In the genomic region with DNA sequence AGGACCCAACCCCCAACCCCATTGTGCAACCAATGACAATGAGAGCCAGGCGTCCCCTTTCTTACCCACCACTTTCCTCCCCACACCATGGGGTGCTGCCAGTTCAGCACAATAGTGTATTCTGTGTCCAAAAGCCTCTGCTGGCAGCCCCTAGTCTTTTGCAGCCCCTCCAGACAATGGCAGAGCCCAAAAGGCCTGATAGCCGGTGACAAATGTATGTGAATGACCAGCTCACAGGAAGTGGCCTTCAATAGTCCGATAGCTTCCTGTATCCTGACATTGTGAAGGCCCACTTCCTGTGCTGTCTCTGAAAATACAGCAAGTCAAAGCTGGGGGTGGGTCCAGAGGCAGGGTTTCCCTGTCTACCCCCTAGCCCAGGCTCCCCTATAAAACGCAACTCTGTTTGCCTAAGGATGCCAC, we compare ENCODE assay signal across 19 cellular contexts. TPM values are rescaled to one million over a fixed set of nuclear protein-coding genes. Genes with fewer than 3 reads are reported as not detected.
DNase-seq lines count a peak whose midpoint lies in the region; ATAC-seq and TF ChIP-seq lines count a peak whose summit lies in the region.
"Had no signal": no experiment of that assay in that cellular context is flagged by ENCODE, and none has a peak within 500 bp of the region (broad histone marks: within the 10 kb centered on the region; RNA-seq: fewer than 3 reads in every experiment).

No MANE protein-coding gene starts in this region.

- H3K4me1 ChIP-seq in lung (ENCODE audit: control insufficient read depth in 2 of 2, insufficient read depth in 2 of 2, low read length in 2 of 2) (peaks cover 3 to 25% of the 10 kb centered on the region in 2 donors), thyroid gland (peaks cover 0 to 40% of the 10 kb centered on the region in 2 donors)

- H3K27ac Mint-ChIP-seq in activated naive CD8-positive, alpha-beta T cell treated with anti-CD3 and anti-CD28 coated beads, Interleukin-2, amount 10 ng/mL, durations not matched to agents 7 days and 5 days = peak overlapping the region; percentile 55
- no peak overlapping the region for H3K27ac Mint-ChIP-seq in activated naive CD8-positive, alpha-beta T cell treated with anti-CD3 and anti-CD28 coated beads for 36 hours
- H3K27ac Mint-ChIP-seq: activated CD4-positive, alpha-beta memory T cell treated with anti-CD3 and anti-CD28 coated beads, Interleukin-2, amount 10 ng/mL, durations not matched to agents 7 days and 5 days had no signal

- no peaks in the 10 kb centered on the region for H3K27me3 Mint-ChIP-seq in activated naive CD8-positive, alpha-beta T cell treated with anti-CD3 and anti-CD28 coated beads, Interleukin-2, amount 10 ng/mL, durations not matched to agents 7 days and 5 days
- H3K27me3 Mint-ChIP-seq in activated naive CD8-positive, alpha-beta T cell treated with anti-CD3 and anti-CD28 coated beads for 36 hours = no peaks in the 10 kb centered on the region
- H3K27me3 Mint-ChIP-seq: activated CD4-positive, alpha-beta memory T cell treated with anti-CD3 and anti-CD28 coated beads, Interleukin-2, amount 10 ng/mL, durations not matched to agents 7 days and 5 days had no signal

- H3K27ac ChIP-seq in lung (ENCODE audit: low read depth in 1 of 2, low read length in 1 of 2) = peak overlapping the region; percentile 55 to 73
- peak overlapping the region; percentile 20 to 38 (median 20) for H3K27ac ChIP-seq in thyroid gland
- H3K27ac ChIP-seq: C4-2B, tibial artery had no signal

- POLR2A ChIA-PET in activated naive CD8-positive, alpha-beta T cell treated with anti-CD3 and anti-CD28 coated beads, Interleukin-2, amount 10 ng/mL, durations not matched to agents 7 days and 5 days (lab: Charles Lee) = no interaction called here

- H3K36me3 Mint-ChIP-seq in activated naive CD8-positive, alpha-beta T cell treated with anti-CD3 and anti-CD28 coated beads, Interleukin-2, amount 10 ng/mL, durations not matched to agents 7 days and 5 days = peaks cover 6% of the 10 kb centered on the region
- H3K36me3 Mint-ChIP-seq in activated naive CD8-positive, alpha-beta T cell treated with anti-CD3 and anti-CD28 coated beads for 36 hours = peaks cover 1% of the 10 kb centered on the region

- no peak for DNase-seq in activated naive CD8-positive, alpha-beta T cell treated with anti-CD3 and anti-CD28 coated beads, Interleukin-2, amount 10 ng/mL, durations not matched to agents 7 days and 5 days
- no peak for DNase-seq in activated naive CD8-positive, alpha-beta T cell treated with anti-CD3 and anti-CD28 coated beads for 36 hours
- DNase-seq in lung (ENCODE audit: low spot score) (no peak), thyroid gland (no peak), DMS153 (lab: John Stamatoyannopoulos, UW) (no peak), NK-92 (lab: John Stamatoyannopoulos, UW; ENCODE audit: unreplicated experiment) (no peak)
- DNase-seq: activated CD4-positive, alpha-beta memory T cell treated with anti-CD3 and anti-CD28 coated beads, Interleukin-2, amount 10 ng/mL, durations not matched to agents 7 days and 5 days; activated effector memory CD4-positive, alpha-beta T cell treated with Interleukin-2 at 50 U/mL for 16 hours; NCI-H2081; NCI-H748 treated with DMSO at 0.1 percent for 48 hours; sigmoid colon; stimulated activated CD4-positive, alpha-beta T cell treated with anti-CD3 and anti-CD28 coated beads, Interleukin-4, amount 100 ng/mL, for 1 hour; stimulated activated CD8-positive, alpha-beta memory T cell treated with anti-CD3 and anti-CD28 coated beads, Interleukin-4, amount 100 ng/mL, for 48 hours had no signal

- H3K27me3 ChIP-seq in lung (ENCODE audit: control insufficient read depth, insufficient read depth) (no peaks in the 10 kb centered on the region), thyroid gland (no peaks in the 10 kb centered on the region)
- H3K27me3 ChIP-seq: sigmoid colon, tibial artery had no signal

- H3K36me3 ChIP-seq in lung (ENCODE audit: control insufficient read depth in 2 of 2, insufficient read depth in 2 of 2, low read length in 2 of 2) (peaks cover 0 to 5% of the 10 kb centered on the region in 2 donors), thyroid gland (no peaks in the 10 kb centered on the region)
- H3K36me3 ChIP-seq: sigmoid colon, tibial artery had no signal

- H3K4me1 Mint-ChIP-seq in activated naive CD8-positive, alpha-beta T cell treated with anti-CD3 and anti-CD28 coated beads, Interleukin-2, amount 10 ng/mL, durations not matched to agents 7 days and 5 days = peaks cover 12% of the 10 kb centered on the region
- peaks cover 12% of the 10 kb centered on the region for H3K4me1 Mint-ChIP-seq in activated naive CD8-positive, alpha-beta T cell treated with anti-CD3 and anti-CD28 coated beads for 36 hours
- H3K4me1 Mint-ChIP-seq: nephron had no signal

- intact Hi-C loops in thyroid gland (cut with DNase I) = no loop called here

- TF ChIP-seq POLR2A in thyroid gland (IDR thresholded peaks at IDR 0.05) = no peak

- H3K9me3 ChIP-seq in lung (ENCODE audit: control insufficient read depth in 2 of 2, insufficient read depth in 1 of 2, low read length in 1 of 2) (no peaks in the 10 kb centered on the region), thyroid gland (no peaks in the 10 kb centered on the region)
- H3K9me3 ChIP-seq: sigmoid colon, tibial artery had no signal

- H3K4me3 Mint-ChIP-seq in activated naive CD8-positive, alpha-beta T cell treated with anti-CD3 and anti-CD28 coated beads, Interleukin-2, amount 10 ng/mL, durations not matched to agents 7 days and 5 days = peak overlapping the region; percentile 9
- no peak overlapping the region for H3K4me3 Mint-ChIP-seq in activated naive CD8-positive, alpha-beta T cell treated with anti-CD3 and anti-CD28 coated beads for 36 hours
- H3K4me3 Mint-ChIP-seq: activated CD4-positive, alpha-beta memory T cell treated with anti-CD3 and anti-CD28 coated beads, Interleukin-2, amount 10 ng/mL, durations not matched to agents 7 days and 5 days; nephron had no signal

- TF ChIP-seq CTCF in lung (IDR thresholded peaks at IDR 0.05; ENCODE audit: control extremely low read depth, extremely low read depth) (no peak), thyroid gland (IDR thresholded peaks at IDR 0.05) (no peak)

- H3K4me3 ChIP-seq in lung (no peak overlapping the region), thyroid gland (replicated peaks in 1 of 3) (no peak overlapping the region)
- H3K4me3 ChIP-seq: sigmoid colon, tibial artery had no signal

- WGBS in lung, 2 donors = 42 to 56% methylated on average over 4 of the region's 4 CpGs
- 76% methylated on average over 3 to 4 of the region's 4 CpGs for WGBS in thyroid gland, 2 donors

- H3K9me3 Mint-ChIP-seq in activated naive CD8-positive, alpha-beta T cell treated with anti-CD3 and anti-CD28 coated beads, Interleukin-2, amount 10 ng/mL, durations not matched to agents 7 days and 5 days = no peaks in the 10 kb centered on the region
- H3K9me3 Mint-ChIP-seq in activated naive CD8-positive, alpha-beta T cell treated with anti-CD3 and anti-CD28 coated beads for 36 hours = no peaks in the 10 kb centered on the region
- H3K9me3 Mint-ChIP-seq: activated CD4-positive, alpha-beta memory T cell treated with anti-CD3 and anti-CD28 coated beads, Interleukin-2, amount 10 ng/mL, durations not matched to agents 7 days and 5 days; nephron had no signal

- no peak for ATAC-seq in activated naive CD8-positive, alpha-beta T cell treated with anti-CD3 and anti-CD28 coated beads, Interleukin-2, amount 10 ng/mL, durations not matched to agents 7 days and 5 days (ENCODE audit: low read depth)
- ATAC-seq in esophagus mucosa (peak; percentile 28), lung (ENCODE audit: insufficient read depth, low FRiP score) (peak; percentile 53), GM18867 (IDR thresholded peaks at IDR 0.05; ENCODE audit: unreplicated experiment) (no peak)
- ATAC-seq: Panc1 had no signal

RNA-seq across cellular contexts. Expression of a gene that starts 16.6 kb away (rescaled TPM):
- 10 to 100 TPM; 51.9 to 53.0 TPM for total RNA-seq in activated naive CD8-positive, alpha-beta T cell treated with anti-CD3 and anti-CD28 coated beads, Interleukin-2, amount 10 ng/mL, durations not matched to agents 7 days and 5 days
- total RNA-seq in activated naive CD8-positive, alpha-beta T cell treated with anti-CD3 and anti-CD28 coated beads for 36 hours = 10 to 100 TPM; 67.4 to 68.1 TPM
- total RNA-seq in esophagus mucosa = 40.4 TPM
- total RNA-seq in lung = 10 to 100 TPM; 19.5 to 50.8 TPM
- 10 to 100 TPM; 17.9 to 67.8 TPM for polyA plus RNA-seq in lung
- total RNA-seq in thyroid gland = 10 to 100 TPM; 26.5 to 32.8 (median 29.8) TPM

RNA-seq across cellular contexts. Expression of a gene that starts 50.2 kb away (rescaled TPM):
- total RNA-seq in activated naive CD8-positive, alpha-beta T cell treated with anti-CD3 and anti-CD28 coated beads, Interleukin-2, amount 10 ng/mL, durations not matched to agents 7 days and 5 days = not detected
- not detected for total RNA-seq in activated naive CD8-positive, alpha-beta T cell treated with anti-CD3 and anti-CD28 coated beads for 36 hours
- 2.0 TPM for total RNA-seq in esophagus mucosa
- 10 to 100 TPM; 22.6 to 28.9 TPM for total RNA-seq in lung
- polyA plus RNA-seq in lung = 10 to 100 TPM in 1 of 2 donors, 1 to 10 TPM in 1; 6.4 to 16.1 TPM
- total RNA-seq in thyroid gland = 10 to 100 TPM; 11.0 to 22.7 (median 18.8) TPM
- total RNA-seq: activated CD4-positive, alpha-beta memory T cell treated with anti-CD3 and anti-CD28 coated beads, Interleukin-2, amount 10 ng/mL, durations not matched to agents 7 days and 5 days had no signal

Comparison
In these comparisons a context has a peak if more than half of its experiments do, and no peak if none do; other contexts are left out.
1. ATAC-seq: peak in esophagus mucosa (single experiment) and lung (single experiment); none in activated naive CD8-positive, alpha-beta T cell treated with anti-CD3 and anti-CD28 coated beads, Interleukin-2, amount 10 ng/mL, durations not matched to agents 7 days and 5 days (single experiment) and GM18867 (single experiment).